ENCODE assay signal across 19 cellular contexts in genomic region chr21:19508844-19509243, GRCh38.
"Had no signal": no experiment of that assay in that cellular context is flagged by ENCODE, and none has a peak within 500 bp of the region (broad histone marks: within the 10 kb centered on the region; RNA-seq: fewer than 3 reads in every experiment).

No MANE protein-coding gene starts in this region.

- DNase-seq: dermis blood vessel endothelial cell; esophagus squamous epithelium; foreskin fibroblast; kidney; left cardiac atrium; left ventricle myocardium inferior; mesenchymal stem cell; midbrain; sigmoid colon; stimulated activated CD4-positive, alpha-beta T cell treated with anti-CD3 and anti-CD28 coated beads, Interleukin-2, amount 100 ng/mL, for 24 hours; stimulated activated CD4-positive, alpha-beta T cell treated with anti-CD3 and anti-CD28 coated beads, Interleukin-4, amount 100 ng/mL, for 4 hours; stimulated activated naive CD4-positive, alpha-beta T cell; stomach; substantia nigra; transverse colon had no signal

- H3K4me1 ChIP-seq: esophagus squamous epithelium, left ventricle myocardium inferior, right atrium auricular region, sigmoid colon, stomach, transverse colon had no signal

- H3K9me3 ChIP-seq: transverse colon had no signal

- ATAC-seq: left cardiac atrium had no signal

- H3K27me3 ChIP-seq: esophagus squamous epithelium, right atrium auricular region, sigmoid colon, stomach, transverse colon had no signal

- H3K4me3 ChIP-seq: esophagus squamous epithelium, left ventricle myocardium inferior, lung, right atrium auricular region, sigmoid colon, skin epidermis, stomach, thoracic aorta, transverse colon had no signal

- H3K36me3 ChIP-seq: esophagus squamous epithelium, left ventricle myocardium inferior, right atrium auricular region, sigmoid colon, stomach, thoracic aorta, transverse colon had no signal

- H3K27ac ChIP-seq: esophagus squamous epithelium, left ventricle myocardium inferior, right atrium auricular region, sigmoid colon, skin epidermis, stomach, thoracic aorta, transverse colon had no signal
